14 cellular contexts compared by ENCODE assay signal in genomic region chr2:198042189-198042588, GRCh38.
DNase-seq lines count a peak whose midpoint lies in the region; ATAC-seq and TF ChIP-seq lines count a peak whose summit lies in the region.
"Had no signal": no experiment of that assay in that cellular context is flagged by ENCODE, and none has a peak within 500 bp of the region (broad histone marks: within the 10 kb centered on the region; RNA-seq: fewer than 3 reads in every experiment).

No MANE protein-coding gene starts in this region.

- H3K4me1 Mint-ChIP-seq in activated CD4-positive, alpha-beta T cell treated with anti-CD3 and anti-CD28 coated beads, Interleukin-2, amount 10 ng/mL, durations not matched to agents 7 days and 5 days, result peaks cover 3% of the 10 kb centered on the region
- H3K4me1 Mint-ChIP-seq in stimulated activated effector memory CD8-positive, alpha-beta T cell treated with anti-CD3 and anti-CD28 coated beads, Interleukin-12 subunit alpha, Interleukin-12 subunit beta, amount 100 ng/mL, for 72 hours, result peaks cover 4% of the 10 kb centered on the region
- peaks cover 19% of the 10 kb centered on the region for H3K4me1 Mint-ChIP-seq in progenitor cell of endocrine pancreas (ENCODE audit: low read depth)

- H3K4me3 Mint-ChIP-seq in activated CD4-positive, alpha-beta T cell treated with anti-CD3 and anti-CD28 coated beads, Interleukin-2, amount 10 ng/mL, durations not matched to agents 7 days and 5 days, result no peak overlapping the region
- no peak overlapping the region for H3K4me3 Mint-ChIP-seq in stimulated activated effector memory CD8-positive, alpha-beta T cell treated with anti-CD3 and anti-CD28 coated beads, Interleukin-12 subunit alpha, Interleukin-12 subunit beta, amount 100 ng/mL, for 72 hours
- H3K4me3 Mint-ChIP-seq in progenitor cell of endocrine pancreas (ENCODE audit: low read depth), result no peak overlapping the region

- ATAC-seq in GM21526 (IDR thresholded peaks at IDR 0.05; ENCODE audit: low FRiP score, unreplicated experiment), result peak; percentile 93
- peak; percentile 70 for ATAC-seq in HG03280 (IDR thresholded peaks at IDR 0.05; ENCODE audit: unreplicated experiment)
- peak; percentile 55 for ATAC-seq in stimulated activated effector memory CD8-positive, alpha-beta T cell treated with anti-CD3 and anti-CD28 coated beads, Interleukin-12 subunit alpha, Interleukin-12 subunit beta, amount 100 ng/mL, for 72 hours
- ATAC-seq in HG03095 (IDR thresholded peaks at IDR 0.05; ENCODE audit: unreplicated experiment), result no peak

- peaks cover 4% of the 10 kb centered on the region for H3K36me3 Mint-ChIP-seq in activated CD4-positive, alpha-beta T cell treated with anti-CD3 and anti-CD28 coated beads, Interleukin-2, amount 10 ng/mL, durations not matched to agents 7 days and 5 days (ENCODE audit: low read depth)
- no peaks in the 10 kb centered on the region for H3K36me3 Mint-ChIP-seq in stimulated activated effector memory CD8-positive, alpha-beta T cell treated with anti-CD3 and anti-CD28 coated beads, Interleukin-12 subunit alpha, Interleukin-12 subunit beta, amount 100 ng/mL, for 72 hours
- H3K36me3 Mint-ChIP-seq in progenitor cell of endocrine pancreas (ENCODE audit: insufficient read depth), result peaks cover 7% of the 10 kb centered on the region

- CTCF ChIA-PET in activated CD4-positive, alpha-beta T cell treated with anti-CD3 and anti-CD28 coated beads, Interleukin-2, amount 10 ng/mL, durations not matched to agents 7 days and 5 days (lab: Charles Lee), result no interaction called here

- H3K27me3 Mint-ChIP-seq in activated CD4-positive, alpha-beta T cell treated with anti-CD3 and anti-CD28 coated beads, Interleukin-2, amount 10 ng/mL, durations not matched to agents 7 days and 5 days, result no peaks in the 10 kb centered on the region
- H3K27me3 Mint-ChIP-seq in progenitor cell of endocrine pancreas, result no peaks in the 10 kb centered on the region

- POLR2A ChIA-PET in activated CD4-positive, alpha-beta T cell treated with anti-CD3 and anti-CD28 coated beads, Interleukin-2, amount 10 ng/mL, durations not matched to agents 7 days and 5 days (lab: Charles Lee), result no interaction called here

- no peak overlapping the region for H3K27ac Mint-ChIP-seq in activated CD4-positive, alpha-beta T cell treated with anti-CD3 and anti-CD28 coated beads, Interleukin-2, amount 10 ng/mL, durations not matched to agents 7 days and 5 days
- H3K27ac Mint-ChIP-seq in stimulated activated effector memory CD8-positive, alpha-beta T cell treated with anti-CD3 and anti-CD28 coated beads, Interleukin-12 subunit alpha, Interleukin-12 subunit beta, amount 100 ng/mL, for 72 hours, result no peak overlapping the region
- H3K27ac Mint-ChIP-seq in progenitor cell of endocrine pancreas, result no peak overlapping the region

- no peak for TF ChIP-seq CTCF in progenitor cell of endocrine pancreas (IDR thresholded peaks at IDR 0.05; ENCODE audit: unreplicated experiment)

- DNase-seq in activated CD4-positive, alpha-beta T cell treated with anti-CD3 and anti-CD28 coated beads, Interleukin-2, amount 10 ng/mL, durations not matched to agents 7 days and 5 days, result peak; percentile 14
- DNase-seq in activated CD4-positive, alpha-beta T cell treated with anti-CD3 and anti-CD28 coated beads, Interleukin-2, amount 50 U/mL, for 1 hour, result no peak
- no peak for DNase-seq in stimulated activated effector memory CD8-positive, alpha-beta T cell treated with anti-CD3 and anti-CD28 coated beads, Interleukin-12 subunit alpha, Interleukin-12 subunit beta, amount 100 ng/mL, for 72 hours (ENCODE audit: low spot score in 2 of 2)
- DNase-seq in NAMALWA (ENCODE audit: low spot score) (no peak), progenitor cell of endocrine pancreas (ENCODE audit: low spot score, unreplicated experiment) (no peak)
- DNase-seq: anterior cingulate cortex; foreskin fibroblast; NCI-H1694 treated with DMSO at 0.1 percent for 48 hours; NK-92 treated with Interleukin-12 subunit alpha and Interleukin-12 subunit beta, amount 100 ng/mL, for 24 hours; SIG-M5; WERI-Rb-1 had no signal

- H3K9me3 Mint-ChIP-seq in activated CD4-positive, alpha-beta T cell treated with anti-CD3 and anti-CD28 coated beads, Interleukin-2, amount 10 ng/mL, durations not matched to agents 7 days and 5 days, result peaks cover 2% of the 10 kb centered on the region
- H3K9me3 Mint-ChIP-seq in stimulated activated effector memory CD8-positive, alpha-beta T cell treated with anti-CD3 and anti-CD28 coated beads, Interleukin-12 subunit alpha, Interleukin-12 subunit beta, amount 100 ng/mL, for 72 hours, result no peaks in the 10 kb centered on the region
- H3K9me3 Mint-ChIP-seq in progenitor cell of endocrine pancreas (ENCODE audit: low read depth), result peaks cover 3% of the 10 kb centered on the region
